ENCODE assay signal across 6 cellular contexts in genomic region chrX:48181882-48182281, GRCh38. TPM values are rescaled to one million over a fixed set of nuclear protein-coding genes. Genes with fewer than 3 reads are reported as not detected.
"Had no signal": no experiment of that assay in that cellular context is flagged by ENCODE, and none has a peak within 500 bp of the region (broad histone marks: within the 10 kb centered on the region; RNA-seq: fewer than 3 reads in every experiment).

No MANE protein-coding gene starts in this region.

RNA-seq across cellular contexts. Expression of gene SSX5, which starts 14.7 kb away (rescaled TPM):
- total RNA-seq: M059J, PC-3, Peyer's patch, Right ventricle myocardium superior, SJSA1 had no signal

RNA-seq across cellular contexts. Expression of gene SPACA5B, which starts 51.5 kb away (rescaled TPM):
- total RNA-seq: M059J, PC-3, Peyer's patch, Right ventricle myocardium superior, SJSA1 had no signal
- polyA plus RNA-seq: SK-N-SH had no signal
